In genomic region chr3:24003466-24003865, GRCh38 we compare ENCODE assay signal across 20 cellular contexts.
"Had no signal": no experiment of that assay in that cellular context is flagged by ENCODE, and none has a peak within 500 bp of the region (broad histone marks: within the 10 kb centered on the region; RNA-seq: fewer than 3 reads in every experiment).

No MANE protein-coding gene starts in this region.

- H3K27me3 ChIP-seq: ascending aorta, cardiac muscle cell had no signal

- H3K36me3 ChIP-seq: ascending aorta, cardiac muscle cell had no signal

- H3K9me3 ChIP-seq: ascending aorta had no signal

- H3K4me3 ChIP-seq: ascending aorta, cardiac muscle cell had no signal

- DNase-seq: activated B cell treated with CpG ODN at 0.5 μM for 24 hours; activated CD4-positive, alpha-beta T cell treated with anti-CD3 and anti-CD28 coated beads for 4 hours; activated CD4-positive, alpha-beta T cell treated with anti-CD3 and anti-CD28 coated beads, Interleukin-2, amount 50 U/mL, for 1 hour; activated CD4-positive, alpha-beta T cell treated with anti-CD3 and anti-CD28 coated beads, Interleukin-2, amount 50 U/mL, for 4 hours; activated CD4-positive, CD25-positive, alpha-beta regulatory T cell treated with anti-CD3 and anti-CD28 coated beads, Interleukin-2, amount 50 U/mL, for 72 hours; activated CD8-positive, alpha-beta memory T cell treated with anti-CD3 and anti-CD28 coated beads, Interleukin-2, amount 50 U/mL, for 48 hours; activated effector memory CD4-positive, alpha-beta T cell treated with Interleukin-2 at 50 U/mL for 16 hours; activated gamma-delta T cell; activated naive CD4-positive, alpha-beta T cell treated with anti-CD3 and anti-CD28 coated beads, Interleukin-2, amount 10 ng/mL, durations not matched to agents 7 days and 5 days; activated naive CD4-positive, alpha-beta T cell treated with Interleukin-2 at 50 U/mL for 16 hours; activated naive CD8-positive, alpha-beta T cell treated with anti-CD3 and anti-CD28 coated beads, Interleukin-2, amount 10 ng/mL, durations not matched to agents 7 days and 5 days; activated T-cell treated with anti-CD3 and anti-CD28 coated beads, Interleukin-2, amount 50 U/mL, for 4 hours; amygdala; anterior cingulate cortex; caudate nucleus; cerebellar nuclear complex; T-helper 9 cell had no signal

- H3K27ac ChIP-seq: cardiac muscle cell, VCaP had no signal
